8 cellular contexts compared by ENCODE assay signal in genomic region chr6:53715434-53715833, GRCh38. TPM values are rescaled to one million over a fixed set of nuclear protein-coding genes. Genes with fewer than 3 reads are reported as not detected.
"Had no signal": no experiment of that assay in that cellular context is flagged by ENCODE, and none has a peak within 500 bp of the region (broad histone marks: within the 10 kb centered on the region; RNA-seq: fewer than 3 reads in every experiment).

No MANE protein-coding gene starts in this region.

- H3K27ac Mint-ChIP-seq: GM23338, H9, HFFc6 had no signal

- H3K4me3 ChIP-seq: GM23248, GM23338, HAP-1 had no signal

- ATAC-seq: GM23338 had no signal

- DNase-seq: GM23248, GOT3, H7, H9, HCEC 1CT, HFFc6 had no signal

- H3K4me3 Mint-ChIP-seq: GM23338, H9, HFFc6 had no signal

- H3K9ac ChIP-seq: GM23248 had no signal

- H3K4me2 ChIP-seq: GM23338 had no signal

- H3K27ac ChIP-seq: GM23248 had no signal

- H2AFZ ChIP-seq: GM23248, GM23338 had no signal

- H3K9me3 ChIP-seq: HAP-1 had no signal

- H3K36me3 ChIP-seq: HAP-1 had no signal

- H3K9me3 Mint-ChIP-seq: GM23338, H9, HFFc6 had no signal

RNA-seq across cellular contexts. Expression of gene KLHL31, which starts 49.9 kb away (rescaled TPM):
- total RNA-seq: GM23248, HFFc6 had no signal
